In the genomic region with DNA sequence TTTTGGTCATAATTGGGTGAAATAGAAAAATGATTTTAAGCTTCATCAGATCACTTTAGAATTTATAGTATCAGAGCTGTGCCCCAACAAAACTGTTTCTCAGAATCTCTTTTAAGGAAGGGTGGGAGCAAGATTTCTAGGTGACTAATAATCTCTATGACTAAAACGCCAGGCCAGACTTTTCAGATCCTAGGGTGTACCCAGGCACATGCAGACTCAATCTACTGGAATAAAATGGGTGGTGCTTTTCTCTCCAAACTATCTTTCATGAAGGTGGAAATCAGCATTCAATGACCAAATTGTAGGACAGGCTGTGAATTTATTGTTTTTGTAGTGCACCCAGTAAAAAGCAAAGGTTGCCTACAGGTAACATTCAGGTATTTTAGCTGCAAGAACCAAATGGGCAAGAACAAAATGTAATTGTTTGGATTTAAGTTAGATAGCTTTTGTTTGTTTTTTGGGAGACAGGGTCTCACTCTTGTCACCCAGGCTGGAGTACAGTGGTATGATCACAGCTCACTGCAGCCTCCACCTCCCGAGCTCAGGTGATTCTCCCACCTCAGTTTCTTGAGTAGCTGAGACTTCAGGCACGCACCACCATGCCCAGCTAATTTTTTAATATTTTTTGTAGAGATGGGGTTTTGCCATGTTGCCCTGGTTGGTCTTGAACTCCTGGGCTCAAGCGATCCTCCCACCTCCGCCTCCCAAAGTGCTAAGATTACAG, we compare ENCODE assay signal across 8 cellular contexts. TPM values are rescaled to one million over a fixed set of nuclear protein-coding genes. Genes with fewer than 3 reads are reported as not detected.
DNase-seq lines count a peak whose midpoint lies in the region; ATAC-seq and TF ChIP-seq lines count a peak whose summit lies in the region.

No MANE protein-coding gene starts in this region.

- H3K36me3 ChIP-seq in transverse colon, result no peaks in the 10 kb centered on the region
- no peaks in the 10 kb centered on the region for H3K36me3 ChIP-seq in mucosa of descending colon (ENCODE audit: low read depth)

- H3K36me3 Mint-ChIP-seq in activated naive CD4-positive, alpha-beta T cell treated with anti-CD3 and anti-CD28 coated beads, Interleukin-2, amount 10 ng/mL, durations not matched to agents 7 days and 5 days, result peaks cover 54% of the 10 kb centered on the region
- peaks cover 33% of the 10 kb centered on the region for H3K36me3 Mint-ChIP-seq in activated naive CD8-positive, alpha-beta T cell treated with anti-CD3 and anti-CD28 coated beads for 36 hours

- no peak for ATAC-seq in mucosa of descending colon

- H3K4me1 ChIP-seq in transverse colon (peaks cover 27 to 62% (median 38%) of the 10 kb centered on the region in 4 donors), mucosa of descending colon (ENCODE audit: low read depth) (peaks cover 43% of the 10 kb centered on the region)

- intact Hi-C loops in transverse colon (cut with DNase I; ENCODE audit: low total_unique reads) (no loop called here), mucosa of descending colon (cut with DNase I, micrococcal nuclease) (no loop called here)

- H3K9me3 Mint-ChIP-seq in activated naive CD4-positive, alpha-beta T cell treated with anti-CD3 and anti-CD28 coated beads, Interleukin-2, amount 10 ng/mL, durations not matched to agents 7 days and 5 days, result no peaks in the 10 kb centered on the region
- no peaks in the 10 kb centered on the region for H3K9me3 Mint-ChIP-seq in activated naive CD8-positive, alpha-beta T cell treated with anti-CD3 and anti-CD28 coated beads for 36 hours

- WGBS in transverse colon (ENCODE audit: low coverage in 1 of 2), 2 donors, result 38 to 46% methylated on average over 3 to 5 of the region's 5 CpGs

- no peak for TF ChIP-seq EP300 in transverse colon (IDR thresholded peaks at IDR 0.05; ENCODE audit: low read depth)

- H3K9me3 ChIP-seq in transverse colon, result no peaks in the 10 kb centered on the region
- H3K9me3 ChIP-seq in mucosa of descending colon, result no peaks in the 10 kb centered on the region

- H3K4me3 ChIP-seq in transverse colon (peak overlapping the region in 3 of 4 donors; percentile 41 to 55 (median 52)), mucosa of descending colon (no peak overlapping the region)

- TF ChIP-seq CTCF in transverse colon (IDR thresholded peaks at IDR 0.05), result no peak
- TF ChIP-seq CTCF in mucosa of descending colon (IDR thresholded peaks at IDR 0.05), result no peak

- in situ Hi-C loops in transverse colon (cut with MboI; ENCODE audit: low pct_ligation_motif_present in 1 of 4, low pct_unique_long_range_greater_than_20kb in 1 of 4, low sequenced_read_pairs in 3 of 4), result no loop called here

- DNase-seq in activated naive CD4-positive, alpha-beta T cell treated with anti-CD3 and anti-CD28 coated beads, Interleukin-2, amount 10 ng/mL, durations not matched to agents 7 days and 5 days, result no peak
- DNase-seq in activated naive CD4-positive, alpha-beta T cell (lab: John Stamatoyannopoulos, UW), result no peak
- DNase-seq in activated naive CD8-positive, alpha-beta T cell treated with anti-CD3 and anti-CD28 coated beads for 36 hours, result no peak
- DNase-seq in kidney tubule cell (ENCODE audit: low spot score) (peak; percentile 60), transverse colon (no peak), mucosa of descending colon (no peak), NCI-H128 (lab: John Stamatoyannopoulos, UW; ENCODE audit: unreplicated experiment) (no peak), SIG-M5 treated with dmso at 0.1 percent for 504 hours (lab: John Stamatoyannopoulos, UW; ENCODE audit: unreplicated experiment) (no peak)

- peaks cover 66% of the 10 kb centered on the region for H3K4me1 Mint-ChIP-seq in activated naive CD4-positive, alpha-beta T cell treated with anti-CD3 and anti-CD28 coated beads, Interleukin-2, amount 10 ng/mL, durations not matched to agents 7 days and 5 days
- H3K4me1 Mint-ChIP-seq in activated naive CD8-positive, alpha-beta T cell treated with anti-CD3 and anti-CD28 coated beads for 36 hours, result peaks cover 51% of the 10 kb centered on the region

- H3K27me3 Mint-ChIP-seq in activated naive CD4-positive, alpha-beta T cell treated with anti-CD3 and anti-CD28 coated beads, Interleukin-2, amount 10 ng/mL, durations not matched to agents 7 days and 5 days, result no peaks in the 10 kb centered on the region
- H3K27me3 Mint-ChIP-seq in activated naive CD8-positive, alpha-beta T cell treated with anti-CD3 and anti-CD28 coated beads for 36 hours, result no peaks in the 10 kb centered on the region

- peak overlapping the region; percentile 91 to 98 (median 93) for H3K27ac ChIP-seq in transverse colon

- no peak for TF ChIP-seq POLR2A in transverse colon (IDR thresholded peaks at IDR 0.05)

- peak overlapping the region; percentile 99 for H3K27ac Mint-ChIP-seq in activated naive CD4-positive, alpha-beta T cell treated with anti-CD3 and anti-CD28 coated beads, Interleukin-2, amount 10 ng/mL, durations not matched to agents 7 days and 5 days
- H3K27ac Mint-ChIP-seq in activated naive CD8-positive, alpha-beta T cell treated with anti-CD3 and anti-CD28 coated beads for 36 hours, result peak overlapping the region; percentile 100

- CTCF ChIA-PET in activated naive CD4-positive, alpha-beta T cell treated with anti-CD3 and anti-CD28 coated beads, Interleukin-2, amount 10 ng/mL, durations not matched to agents 7 days and 5 days (lab: Charles Lee), result interaction anchor here (1.0 to 3.1 kb wide), 3 partner anchors 8 to 13 kb away, joined by 4 to 22 read pairs (median 10); no protein-coding TSS in a partner anchor

- no peaks in the 10 kb centered on the region for H3K27me3 ChIP-seq in transverse colon

- H3K4me3 Mint-ChIP-seq in activated naive CD4-positive, alpha-beta T cell treated with anti-CD3 and anti-CD28 coated beads, Interleukin-2, amount 10 ng/mL, durations not matched to agents 7 days and 5 days, result peak overlapping the region; percentile 90
- peak overlapping the region; percentile 96 for H3K4me3 Mint-ChIP-seq in activated naive CD8-positive, alpha-beta T cell treated with anti-CD3 and anti-CD28 coated beads for 36 hours

RNA-seq across cellular contexts. Expression of gene PPP2R5C, which starts 49.5 kb away (rescaled TPM):
- total RNA-seq in activated naive CD8-positive, alpha-beta T cell treated with anti-CD3 and anti-CD28 coated beads for 36 hours, result 100 to 1,000 TPM; 209 to 221 TPM
- 100 to 1,000 TPM in 2 of 4 donors, 10 to 100 TPM in 2; 66.2 to 211 (median 116) TPM for total RNA-seq in transverse colon
- 100 to 1,000 TPM; 131 to 173 (median 160) TPM for total RNA-seq in mucosa of descending colon
